1 cellular context compared by ENCODE assay signal in genomic region chr14:60275932-60276331, GRCh38.
TF ChIP-seq lines count a peak whose summit lies in the region.

No MANE protein-coding gene starts in this region.

TF ChIP-seq in SK-N-SH, 30 proteins besides CTCF, POLR2A, EP300 and RAD21:
- TF ChIP-seq NFIC (IDR thresholded peaks at IDR 0.05; ENCODE audit: borderline replicate concordance) = no peak
- TF ChIP-seq FOSL2 (IDR thresholded peaks at IDR 0.05; ENCODE audit: borderline replicate concordance, low read depth) = no peak
- TF ChIP-seq GABPA (IDR thresholded peaks at IDR 0.05; ENCODE audit: low read depth) = no peak
- TF ChIP-seq POLR2AphosphoS5 (IDR thresholded peaks at IDR 0.05; ENCODE audit: low read depth, low read length) = no peak
- TF ChIP-seq MEF2A (IDR thresholded peaks at IDR 0.05; ENCODE audit: borderline replicate concordance, low read depth) = no peak
- TF ChIP-seq FOXM1 (IDR thresholded peaks at IDR 0.05; ENCODE audit: low read depth) = no peak
- TF ChIP-seq FOXJ3 (CRISPR knock-in tag; IDR thresholded peaks at IDR 0.05) = no peak
- no peak for TF ChIP-seq SIN3A (IDR thresholded peaks at IDR 0.05; ENCODE audit: borderline replicate concordance, low read depth, low read length)
- TF ChIP-seq PBX3 (IDR thresholded peaks at IDR 0.05) = no peak
- no peak for TF ChIP-seq TEAD4 (IDR thresholded peaks at IDR 0.05; ENCODE audit: borderline replicate concordance, insufficient read depth)
- TF ChIP-seq RFX5 (IDR thresholded peaks at IDR 0.05; ENCODE audit: low read length) = no peak
- TF ChIP-seq RXRA (IDR thresholded peaks at IDR 0.05; ENCODE audit: borderline replicate concordance, low read depth) = no peak
- TF ChIP-seq NRF1 (IDR thresholded peaks at IDR 0.05; ENCODE audit: low read depth, low read length) = no peak
- TF ChIP-seq JUND (IDR thresholded peaks at IDR 0.05) = no peak
- no peak for TF ChIP-seq REST (IDR thresholded peaks at IDR 0.05; ENCODE audit: low read depth, low read length)
- TF ChIP-seq USF2 (IDR thresholded peaks at IDR 0.05; ENCODE audit: borderline replicate concordance, low read depth, low read length) = no peak
- no peak for TF ChIP-seq ELF1 (IDR thresholded peaks at IDR 0.05)
- TF ChIP-seq RCOR1 (IDR thresholded peaks at IDR 0.05; ENCODE audit: low read length) = no peak
- no peak for TF ChIP-seq USF1 (IDR thresholded peaks at IDR 0.05; ENCODE audit: borderline replicate concordance, low read depth)
- no peak for TF ChIP-seq ZBTB33 (IDR thresholded peaks at IDR 0.05; ENCODE audit: borderline replicate concordance, low read depth)
